Comparison of ENCODE assay signal across 8 cellular contexts in genomic region chr15:83284563-83285283, GRCh38. TPM values are rescaled to one million over a fixed set of nuclear protein-coding genes. Genes with fewer than 3 reads are reported as not detected.
DNase-seq lines count a peak whose midpoint lies in the region; FAIRE-seq and TF ChIP-seq lines count a peak whose summit lies in the region.

TSS of gene BNC1 (minus strand) at chr15:83284664. CDS start at chr15:83284628, 36 bp downstream.

- peak within 1 kb of the TSS; percentile 67 for H4K91ac ChIP-seq in mesenchymal stem cell (ENCODE audit: low read length)

- peaks cover 3% of the 10 kb centered on the region for H3K4me1 Mint-ChIP-seq in activated naive CD4-positive, alpha-beta T cell treated with anti-CD3 and anti-CD28 coated beads, Interleukin-2, amount 10 ng/mL, durations not matched to agents 7 days and 5 days
- peaks cover 8% of the 10 kb centered on the region for H3K4me1 Mint-ChIP-seq in type B pancreatic cell (ENCODE audit: unreplicated experiment)

- peaks cover 4% of the 10 kb centered on the region for H3K79me1 ChIP-seq in mesenchymal stem cell (replicated peaks; ENCODE audit: low read length, poor library complexity, severe bottlenecking)

- no peaks in the 10 kb centered on the region for H3K9me3 Mint-ChIP-seq in activated naive CD4-positive, alpha-beta T cell treated with anti-CD3 and anti-CD28 coated beads, Interleukin-2, amount 10 ng/mL, durations not matched to agents 7 days and 5 days
- no peaks in the 10 kb centered on the region for H3K9me3 Mint-ChIP-seq in type B pancreatic cell

- peak within 1 kb of the TSS; percentile 92 for H3K9ac ChIP-seq in mesenchymal stem cell (ENCODE audit: low read length)

- H3K14ac ChIP-seq in mesenchymal stem cell (ENCODE audit: low read length in 2 of 2): no peak within 1 kb of the TSS

- H2BK15ac ChIP-seq in mesenchymal stem cell (ENCODE audit: low read depth, poor library complexity, severe bottlenecking): peak within 1 kb of the TSS; percentile 91

- H3K4me3 ChIP-seq in coronary artery: peak within 1 kb of the TSS; percentile 69
- peak within 1 kb of the TSS; percentile 86 to 88 for H3K4me3 ChIP-seq in mesenchymal stem cell (ENCODE audit: insufficient read depth in 1 of 2, low read depth in 1 of 2, low read length in 2 of 2)

- H3K4me1 ChIP-seq in mesenchymal stem cell (ENCODE audit: control insufficient read depth, insufficient read depth, low read depth, low read length): peaks cover 25% of the 10 kb centered on the region

- no peak within 1 kb of the TSS for H2AK5ac ChIP-seq in mesenchymal stem cell (ENCODE audit: low read length, severe bottlenecking)

- no peak within 1 kb of the TSS for H3K27ac ChIP-seq in coronary artery
- H3K27ac ChIP-seq in mesenchymal stem cell (ENCODE audit: low read length, poor library complexity, severe bottlenecking): peak within 1 kb of the TSS; percentile 64

- TF ChIP-seq CTCF in coronary artery (IDR thresholded peaks at IDR 0.05) (no peak), type B pancreatic cell (conservative IDR thresholded peaks at IDR 0.05) (no peak)

- H4K8ac ChIP-seq in mesenchymal stem cell (ENCODE audit: low read length): peak within 1 kb of the TSS; percentile 84

- peak within 1 kb of the TSS; percentile 77 to 89 for H3K18ac ChIP-seq in mesenchymal stem cell (ENCODE audit: low read depth in 1 of 2, low read length in 2 of 2)

- peak within 1 kb of the TSS in 1 of 2 experiments; percentile 43 for H2BK12ac ChIP-seq in mesenchymal stem cell (ENCODE audit: low read length in 2 of 2)

- H2AFZ ChIP-seq in mesenchymal stem cell (ENCODE audit: low read depth, low read length): peak within 1 kb of the TSS; percentile 76

- CTCF ChIA-PET in activated naive CD4-positive, alpha-beta T cell treated with anti-CD3 and anti-CD28 coated beads, Interleukin-2, amount 10 ng/mL, durations not matched to agents 7 days and 5 days (lab: Charles Lee): no interaction called here

- DNase-seq in activated naive CD4-positive, alpha-beta T cell treated with anti-CD3 and anti-CD28 coated beads, Interleukin-2, amount 10 ng/mL, durations not matched to agents 7 days and 5 days: no peak
- no peak for DNase-seq in activated naive CD4-positive, alpha-beta T cell (lab: John Stamatoyannopoulos, UW)
- no peak for DNase-seq in coronary artery (ENCODE audit: low spot score)
- DNase-seq in mesenchymal stem cell: peak; percentile 41
- DNase-seq in type B pancreatic cell (ENCODE audit: extremely low spot score, unreplicated experiment): no peak
- DNase-seq in activated CD4-positive, alpha-beta T cell treated with anti-CD3 and anti-CD28 coated beads, Interleukin-2, amount 50 U/mL, for 4 hours: no peak
- DNase-seq in T1000 (lab: John Stamatoyannopoulos, UW): no peak
- DNase-seq in RCC 7860 (ENCODE audit: low spot score): no peak

- no peaks in the 10 kb centered on the region for H3K36me3 Mint-ChIP-seq in activated naive CD4-positive, alpha-beta T cell treated with anti-CD3 and anti-CD28 coated beads, Interleukin-2, amount 10 ng/mL, durations not matched to agents 7 days and 5 days
- peaks cover 3% of the 10 kb centered on the region for H3K36me3 Mint-ChIP-seq in type B pancreatic cell

- peak within 1 kb of the TSS; percentile 61 for H2BK5ac ChIP-seq in mesenchymal stem cell (ENCODE audit: low read depth, low read length, poor library complexity, severe bottlenecking)

- WGBS in mesenchymal stem cell: under 1% methylated on average over 68 of the region's 93 CpGs

- H3K23ac ChIP-seq in mesenchymal stem cell (ENCODE audit: low read length in 2 of 2): peak within 1 kb of the TSS in 1 of 2 experiments; percentile 28

- peak within 1 kb of the TSS; percentile 74 for H2BK120ac ChIP-seq in mesenchymal stem cell (ENCODE audit: low read depth, low read length)

- H3K4me3 Mint-ChIP-seq in activated naive CD4-positive, alpha-beta T cell treated with anti-CD3 and anti-CD28 coated beads, Interleukin-2, amount 10 ng/mL, durations not matched to agents 7 days and 5 days: peak within 1 kb of the TSS; percentile 31
- peak within 1 kb of the TSS; percentile 91 for H3K4me3 Mint-ChIP-seq in type B pancreatic cell

- H3K4me2 ChIP-seq in mesenchymal stem cell (ENCODE audit: low read length, poor library complexity, severe bottlenecking): peak within 1 kb of the TSS; percentile 80

- FAIRE-seq in RCC 7860 (lab: Jason Lieb, UNC): no peak

- H3K36me3 ChIP-seq in mesenchymal stem cell (ENCODE audit: control insufficient read depth in 1 of 2, insufficient read depth in 2 of 2, low read depth in 1 of 2, low read length in 2 of 2): no peaks in the 10 kb centered on the region

- no peaks in the 10 kb centered on the region for H3K27me3 ChIP-seq in mesenchymal stem cell (ENCODE audit: control insufficient read depth in 1 of 2, insufficient read depth in 1 of 2, low read length in 2 of 2)

- H3K27me3 Mint-ChIP-seq in activated naive CD4-positive, alpha-beta T cell treated with anti-CD3 and anti-CD28 coated beads, Interleukin-2, amount 10 ng/mL, durations not matched to agents 7 days and 5 days: peaks cover 78% of the 10 kb centered on the region
- peaks cover 86% of the 10 kb centered on the region for H3K27me3 Mint-ChIP-seq in type B pancreatic cell

- H3K9me3 ChIP-seq in mesenchymal stem cell (ENCODE audit: control insufficient read depth, low read length): no peaks in the 10 kb centered on the region

- no peak within 1 kb of the TSS for H3K27ac Mint-ChIP-seq in activated naive CD4-positive, alpha-beta T cell treated with anti-CD3 and anti-CD28 coated beads, Interleukin-2, amount 10 ng/mL, durations not matched to agents 7 days and 5 days
- no peak within 1 kb of the TSS for H3K27ac Mint-ChIP-seq in type B pancreatic cell

- H3K4ac ChIP-seq in mesenchymal stem cell (ENCODE audit: low read depth in 1 of 2, low read length in 2 of 2): peak within 1 kb of the TSS; percentile 78 to 91

RNA-seq across cellular contexts. Expression of gene BNC1, which starts in this region (rescaled TPM):
- 2.7 TPM for polyA plus RNA-seq in mesenchymal stem cell (2013, experiment 1 of 2)
- polyA plus RNA-seq in mesenchymal stem cell (2013, experiment 2 of 2): 2.7 TPM
- total RNA-seq in type B pancreatic cell (ENCODE audit: low replicate concordance): 2.4 and 7.0 TPM in 2 replicates
